In genomic region chr15:69056365-69056764, GRCh38 we compare ENCODE assay signal across 23 cellular contexts. TPM values are rescaled to one million over a fixed set of nuclear protein-coding genes. Genes with fewer than 3 reads are reported as not detected.
DNase-seq lines count a peak whose midpoint lies in the region; ATAC-seq, FAIRE-seq and TF ChIP-seq lines count a peak whose summit lies in the region.
"Had no signal": no experiment of that assay in that cellular context is flagged by ENCODE, and none has a peak within 500 bp of the region (broad histone marks: within the 10 kb centered on the region; RNA-seq: fewer than 3 reads in every experiment).

No MANE protein-coding gene starts in this region.

- H3K27me3 ChIP-seq in keratinocyte (ENCODE audit: control insufficient read depth, extremely low read depth, insufficient read depth, low read length), result peaks cover 15% of the 10 kb centered on the region
- H3K27me3 ChIP-seq: right atrium auricular region, SJCRH30 had no signal

- DNase-seq in NCI-H510A treated with DMSO at 0.1 percent for 48 hours (lab: John Stamatoyannopoulos, UW), result peak; percentile 1
- DNase-seq in NCI-H510A (lab: John Stamatoyannopoulos, UW), result no peak
- peak; percentile 54 for DNase-seq in LoVo (ENCODE audit: low spot score)
- DNase-seq in SW480 (ENCODE audit: low spot score), result peak; percentile 35
- DNase-seq in keratinocyte (ENCODE audit: low read depth, low spot score), result peak; percentile 44
- DNase-seq in NCI-H446 treated with DMSO at 0.1 percent for 48 hours (lab: John Stamatoyannopoulos, UW), result no peak
- DNase-seq in stimulated activated effector memory CD8-positive, alpha-beta T cell treated with anti-CD3 and anti-CD28 coated beads, Interleukin-12 subunit alpha, Interleukin-12 subunit beta, amount 100 ng/mL, for 72 hours (ENCODE audit: low spot score in 2 of 2), result no peak
- DNase-seq: amniotic stem cell; DMS79; effector memory CD4-positive, alpha-beta T cell; H7; MG63; NCI-H1930; occipital lobe; SJCRH30; stimulated activated naive CD8-positive, alpha-beta T cell treated with anti-CD3 and anti-CD28 coated beads, Interleukin-15, amount 100 ng/mL, for 72 hours had no signal

- H2AFZ ChIP-seq in keratinocyte (ENCODE audit: control insufficient read depth, low read length), result no peak overlapping the region

- H3K9me3 Mint-ChIP-seq in stimulated activated effector memory CD8-positive, alpha-beta T cell treated with anti-CD3 and anti-CD28 coated beads, Interleukin-12 subunit alpha, Interleukin-12 subunit beta, amount 100 ng/mL, for 72 hours, result no peaks in the 10 kb centered on the region
- H3K9me3 Mint-ChIP-seq: central memory CD8-positive, alpha-beta T cell; stimulated activated naive CD8-positive, alpha-beta T cell treated with anti-CD3 and anti-CD28 coated beads, Interleukin-15, amount 100 ng/mL, for 72 hours; T-helper 2 cell treated with Interferon-gamma antibody and Interleukin-4, amounts not matched to agents 5 μg/mL and 100 μg/mL, for 36 hours; type B pancreatic cell had no signal

- FAIRE-seq in keratinocyte (lab: Jason Lieb, UNC), result peak; percentile 90

- ATAC-seq in GM21529 (IDR thresholded peaks at IDR 0.05; ENCODE audit: unreplicated experiment), result no peak
- no peak for ATAC-seq in stimulated activated effector memory CD8-positive, alpha-beta T cell treated with anti-CD3 and anti-CD28 coated beads, Interleukin-12 subunit alpha, Interleukin-12 subunit beta, amount 100 ng/mL, for 72 hours
- ATAC-seq: activated CD4-positive, CD25-positive, alpha-beta regulatory T cell treated with anti-CD3 and anti-CD28 coated beads, Interleukin-2, amount 50 U/mL, for 24 hours; stimulated activated naive CD8-positive, alpha-beta T cell treated with anti-CD3 and anti-CD28 coated beads, Interleukin-15, amount 100 ng/mL, for 72 hours had no signal

- dilution Hi-C loops in keratinocyte (cut with MboI; ENCODE audit: extremely low pct_ligation_motif_present, low sequenced_read_pairs), result no loop called here

- peaks cover 3% of the 10 kb centered on the region for H3K9me1 ChIP-seq in keratinocyte (ENCODE audit: control insufficient read depth, extremely low read depth, insufficient read depth, low read length)

- no peak overlapping the region for H3K4me3 Mint-ChIP-seq in stimulated activated effector memory CD8-positive, alpha-beta T cell treated with anti-CD3 and anti-CD28 coated beads, Interleukin-12 subunit alpha, Interleukin-12 subunit beta, amount 100 ng/mL, for 72 hours
- H3K4me3 Mint-ChIP-seq: central memory CD8-positive, alpha-beta T cell; stimulated activated naive CD8-positive, alpha-beta T cell treated with anti-CD3 and anti-CD28 coated beads, Interleukin-15, amount 100 ng/mL, for 72 hours; T-helper 2 cell treated with Interferon-gamma antibody and Interleukin-4, amounts not matched to agents 5 μg/mL and 100 μg/mL, for 36 hours; type B pancreatic cell had no signal

- H3K9ac ChIP-seq in keratinocyte (ENCODE audit: control insufficient read depth, extremely low read depth, insufficient read depth, low read length), result no peak overlapping the region

- no peaks in the 10 kb centered on the region for H3K36me3 Mint-ChIP-seq in stimulated activated effector memory CD8-positive, alpha-beta T cell treated with anti-CD3 and anti-CD28 coated beads, Interleukin-12 subunit alpha, Interleukin-12 subunit beta, amount 100 ng/mL, for 72 hours
- H3K36me3 Mint-ChIP-seq: type B pancreatic cell had no signal

- no peak overlapping the region for H3K4me3 ChIP-seq in keratinocyte (ENCODE audit: control insufficient read depth in 2 of 3, extremely low read depth in 1 of 3, insufficient read depth in 2 of 3, low read depth in 1 of 3, low read length in 3 of 3)
- H3K4me3 ChIP-seq: MG63, right atrium auricular region, SJCRH30 had no signal

- no peaks in the 10 kb centered on the region for H4K20me1 ChIP-seq in keratinocyte (ENCODE audit: control insufficient read depth, extremely low read depth, insufficient read depth, low read length)

- H3K36me3 ChIP-seq in keratinocyte (ENCODE audit: control insufficient read depth in 2 of 2, extremely low read depth in 1 of 2, insufficient read depth in 2 of 2, low read length in 2 of 2), result no peaks in the 10 kb centered on the region
- H3K36me3 ChIP-seq: MG63, right atrium auricular region, SJCRH30 had no signal

- H3K9me3 ChIP-seq in keratinocyte (ENCODE audit: control insufficient read depth, low read depth, low read length), result no peaks in the 10 kb centered on the region
- H3K9me3 ChIP-seq: MG63, right atrium auricular region, SJCRH30 had no signal

- no peak overlapping the region for H3K27ac ChIP-seq in keratinocyte (ENCODE audit: control insufficient read depth, insufficient read depth, low read length)
- H3K27ac ChIP-seq: C4-2B, right atrium auricular region, SJCRH30 had no signal

- no peaks in the 10 kb centered on the region for H3K79me2 ChIP-seq in keratinocyte (ENCODE audit: control insufficient read depth, insufficient read depth, low read length)

- H3K4me1 Mint-ChIP-seq in stimulated activated effector memory CD8-positive, alpha-beta T cell treated with anti-CD3 and anti-CD28 coated beads, Interleukin-12 subunit alpha, Interleukin-12 subunit beta, amount 100 ng/mL, for 72 hours, result peaks cover 6% of the 10 kb centered on the region

- TF ChIP-seq CTCF in keratinocyte (optimal IDR thresholded peaks at IDR 0.05 in 1 of 3, IDR thresholded peaks at IDR 0.05 in 1 of 3, conservative IDR thresholded peaks at IDR 0.05 in 1 of 3; ENCODE audit: extremely low read depth in 1 of 3, insufficient read depth in 2 of 3, low read length in 3 of 3), result peak in 2 of 3 experiments; percentile 14 to 64

- H3K4me2 ChIP-seq in keratinocyte (ENCODE audit: control insufficient read depth, extremely low read depth, insufficient read depth, low read depth, low read length), result no peak overlapping the region

- H3K4me1 ChIP-seq in keratinocyte (ENCODE audit: control insufficient read depth, extremely low read depth, insufficient read depth, low read length), result peaks cover 13% of the 10 kb centered on the region

- no peak overlapping the region for H3K27ac Mint-ChIP-seq in stimulated activated effector memory CD8-positive, alpha-beta T cell treated with anti-CD3 and anti-CD28 coated beads, Interleukin-12 subunit alpha, Interleukin-12 subunit beta, amount 100 ng/mL, for 72 hours
- H3K27ac Mint-ChIP-seq: stimulated activated naive CD8-positive, alpha-beta T cell treated with anti-CD3 and anti-CD28 coated beads, Interleukin-15, amount 100 ng/mL, for 72 hours; T-helper 2 cell treated with Interferon-gamma antibody and Interleukin-4, amounts not matched to agents 5 μg/mL and 100 μg/mL, for 36 hours; type B pancreatic cell had no signal

RNA-seq across cellular contexts. Expression of gene NOX5, which starts 41.9 kb away (rescaled TPM):
- polyA plus RNA-seq in keratinocyte, result 0.09 to 0.18 TPM (median 0.16 TPM) in 3 replicates
- 0.16 TPM for polyA plus RNA-seq in keratinocyte (2011; ENCODE audit: low read depth)
- 0.02 and 0.05 TPM in 2 replicates for polyA plus RNA-seq in keratinocyte (2011; cell fraction: cytosol; rRNA removed)
- polyA plus RNA-seq in keratinocyte (2011; cell fraction: nucleus; rRNA removed), result 0.55 and 0.71 TPM in 2 replicates
- polyA plus RNA-seq in keratinocyte (2012; ENCODE audit: low replicate concordance), result 0.14 TPM in 2 replicates
- polyA minus RNA-seq in keratinocyte, result 0.03 to 0.49 TPM (median 0.19 TPM) in 3 replicates
- polyA minus RNA-seq in keratinocyte (2011; cell fraction: cytosol; rRNA and poly(A)+ RNA removed), result not detected
- polyA minus RNA-seq in keratinocyte (2011; cell fraction: nucleus; rRNA and poly(A)+ RNA removed), result 0.16 and 0.21 TPM in 2 replicates

Comparison
In these comparisons a context has a peak if more than half of its experiments do, and no peak if none do; other contexts are left out.
1. DNase-seq: peak in NCI-H510A treated with DMSO at 0.1 percent for 48 hours (single experiment), LoVo (single experiment), SW480 (single experiment) and keratinocyte (single experiment); none in NCI-H510A (single experiment), NCI-H446 treated with DMSO at 0.1 percent for 48 hours (single experiment) and stimulated activated effector memory CD8-positive, alpha-beta T cell treated with anti-CD3 and anti-CD28 coated beads, Interleukin-12 subunit alpha, Interleukin-12 subunit beta, amount 100 ng/mL, for 72 hours (0 of 2).